In genomic region chr20:5844063-5844681, GRCh38 we compare ENCODE assay signal across 8 cellular contexts.
DNase-seq lines count a peak whose midpoint lies in the region; ATAC-seq and TF ChIP-seq lines count a peak whose summit lies in the region.

No MANE protein-coding gene starts in this region.

- POLR2A ChIA-PET in CD8-positive, alpha-beta T cell (lab: Charles Lee): no interaction called here
- POLR2A ChIA-PET in SK-N-SH (lab: Yijun Ruan, JAX): no interaction called here

- peaks cover 8% of the 10 kb centered on the region for H3K4me1 ChIP-seq in CD8-positive, alpha-beta T cell (ENCODE audit: insufficient read depth, low read length)
- peaks cover 10 to 25% of the 10 kb centered on the region in 2 experiments; a peak in 3 of 4 replicates for H3K4me1 ChIP-seq in SK-N-SH (ENCODE audit: control insufficient read depth in 1 of 2, insufficient read depth in 2 of 2, low read depth in 1 of 2, low read length in 1 of 2)

- H3K79me2 ChIP-seq in SK-N-SH (ENCODE audit: insufficient read depth): no peaks in the 10 kb centered on the region

- peak; percentile 34 to 47; a peak in 1 of 4 replicates for TF ChIP-seq EP300 in SK-N-SH (IDR thresholded peaks at IDR 0.05; ENCODE audit: borderline replicate concordance in 1 of 2, low read depth in 1 of 2, low read length in 1 of 2)

- H3K9ac ChIP-seq in SK-N-SH: no peak overlapping the region

- no peaks in the 10 kb centered on the region for H3K9me2 ChIP-seq in SK-N-SH

- H3K4me1 Mint-ChIP-seq in CD8-positive, alpha-beta T cell (ENCODE audit: low read depth): peaks cover 36% of the 10 kb centered on the region
- H3K4me1 Mint-ChIP-seq in activated naive CD8-positive, alpha-beta T cell treated with anti-CD3 and anti-CD28 coated beads for 36 hours: peaks cover 50% of the 10 kb centered on the region
- H3K4me1 Mint-ChIP-seq in CD14-positive monocyte: peaks cover 6% of the 10 kb centered on the region

- H4K20me1 ChIP-seq in SK-N-SH (ENCODE audit: insufficient read depth): no peaks in the 10 kb centered on the region; the same call in 1 of the 2 replicates

- H3K27ac Mint-ChIP-seq in CD8-positive, alpha-beta T cell: no peak overlapping the region
- peak overlapping the region; percentile 80 for H3K27ac Mint-ChIP-seq in activated naive CD8-positive, alpha-beta T cell treated with anti-CD3 and anti-CD28 coated beads for 36 hours
- H3K27ac Mint-ChIP-seq in CD14-positive monocyte: no peak overlapping the region

- intact Hi-C loops in CD8-positive, alpha-beta T cell (cut with DNase I, micrococcal nuclease): no loop called here
- intact Hi-C loops in CD14-positive monocyte (cut with micrococcal nuclease) (no loop called here), Right ventricle myocardium superior (cut with DNase I) (no loop called here)

- H3K4me3 Mint-ChIP-seq in CD8-positive, alpha-beta T cell: no peak overlapping the region
- peak overlapping the region; percentile 29 for H3K4me3 Mint-ChIP-seq in activated naive CD8-positive, alpha-beta T cell treated with anti-CD3 and anti-CD28 coated beads for 36 hours
- no peak overlapping the region for H3K4me3 Mint-ChIP-seq in CD14-positive monocyte

- peaks cover 3% of the 10 kb centered on the region for H3K36me3 Mint-ChIP-seq in CD8-positive, alpha-beta T cell
- peaks cover 12% of the 10 kb centered on the region for H3K36me3 Mint-ChIP-seq in activated naive CD8-positive, alpha-beta T cell treated with anti-CD3 and anti-CD28 coated beads for 36 hours
- no peaks in the 10 kb centered on the region for H3K36me3 Mint-ChIP-seq in CD14-positive monocyte

- TF ChIP-seq CTCF in CD8-positive, alpha-beta T cell (IDR thresholded peaks at IDR 0.05): no peak
- TF ChIP-seq CTCF in SK-N-SH (IDR thresholded peaks at IDR 0.05) (no peak), CD14-positive monocyte (IDR thresholded peaks at IDR 0.05) (no peak)

- no peaks in the 10 kb centered on the region for H3K27me3 ChIP-seq in CD8-positive, alpha-beta T cell (ENCODE audit: insufficient read depth, low read length)
- H3K27me3 ChIP-seq in SK-N-SH (ENCODE audit: insufficient read depth): no peaks in the 10 kb centered on the region

- no peak overlapping the region for H3K4me3 ChIP-seq in CD8-positive, alpha-beta T cell (ENCODE audit: low read depth, low read length)
- H3K4me3 ChIP-seq in SK-N-SH (ENCODE audit: low read depth in 2 of 2, low read length in 1 of 2): no peak overlapping the region

- H3K4me2 ChIP-seq in SK-N-SH: peak overlapping the region; percentile 58; the same call in 1 of the 2 replicates

- H3F3A ChIP-seq in SK-N-SH (replicated peaks; ENCODE audit: insufficient read depth): peaks cover 8% of the 10 kb centered on the region

- WGBS in SK-N-SH (ENCODE audit: low lambda C conversion rate): 9% methylated on average over 2 of the region's 2 CpGs

- peak; percentile 76 for ATAC-seq in CD8-positive, alpha-beta T cell
- peak; percentile 71 for ATAC-seq in GM19397 (IDR thresholded peaks at IDR 0.05; ENCODE audit: unreplicated experiment)
- peak; percentile 76 for ATAC-seq in HG03439 (IDR thresholded peaks at IDR 0.05; ENCODE audit: unreplicated experiment)
- no peak for ATAC-seq in Right ventricle myocardium superior (ENCODE audit: poor library complexity)

- H3K27ac ChIP-seq in CD8-positive, alpha-beta T cell (ENCODE audit: low read depth, low read length): no peak overlapping the region
- H3K27ac ChIP-seq in SK-N-SH (ENCODE audit: low read depth in 2 of 2, low read length in 1 of 2): peak overlapping the region; percentile 10 to 47; a peak in 3 of 4 replicates

- no peaks in the 10 kb centered on the region for H3K9me3 ChIP-seq in CD8-positive, alpha-beta T cell (ENCODE audit: low read length)
- no peaks in the 10 kb centered on the region for H3K9me3 ChIP-seq in SK-N-SH

- peak in 5 of 7 experiments; percentile 27 to 63 (median 37) for DNase-seq in CD8-positive, alpha-beta T cell
- DNase-seq in SK-N-SH (no peak), CD14-positive monocyte (ENCODE audit: low spot score) (no peak), Right ventricle myocardium superior (no peak)
- peak; percentile 83 for DNase-seq in activated naive CD8-positive, alpha-beta T cell treated with anti-CD3 and anti-CD28 coated beads for 36 hours
- peak; percentile 40 to 48 for DNase-seq in stimulated activated CD4-positive, alpha-beta T cell treated with anti-CD3 and anti-CD28 coated beads, Interleukin-2, amount 100 ng/mL, for 48 hours

- no peaks in the 10 kb centered on the region for H3K9me3 Mint-ChIP-seq in CD8-positive, alpha-beta T cell
- no peaks in the 10 kb centered on the region for H3K9me3 Mint-ChIP-seq in activated naive CD8-positive, alpha-beta T cell treated with anti-CD3 and anti-CD28 coated beads for 36 hours
- peaks cover 0 to 2% (median 0%) of the 10 kb centered on the region in 7 donors for H3K9me3 Mint-ChIP-seq in CD14-positive monocyte

- no peak for TF ChIP-seq RAD21 in SK-N-SH (IDR thresholded peaks at IDR 0.05; ENCODE audit: low read length)

- no peaks in the 10 kb centered on the region for H3K27me3 Mint-ChIP-seq in CD8-positive, alpha-beta T cell (ENCODE audit: low read depth)
- H3K27me3 Mint-ChIP-seq in activated naive CD8-positive, alpha-beta T cell treated with anti-CD3 and anti-CD28 coated beads for 36 hours: no peaks in the 10 kb centered on the region
- no peaks in the 10 kb centered on the region for H3K27me3 Mint-ChIP-seq in CD14-positive monocyte (ENCODE audit: low read depth in 3 of 3)

- CTCF ChIA-PET in CD8-positive, alpha-beta T cell (lab: Charles Lee): no interaction called here
- CTCF ChIA-PET in SK-N-SH (lab: Yijun Ruan, JAX): interaction anchor here (1.4 kb wide), 1 partner anchor 315 kb away, joined by 3 read pairs; no protein-coding TSS in a partner anchor

- no peaks in the 10 kb centered on the region for H3K36me3 ChIP-seq in CD8-positive, alpha-beta T cell (ENCODE audit: insufficient read depth, low read length)
- H3K36me3 ChIP-seq in SK-N-SH (replicated peaks in 1 of 2; ENCODE audit: control insufficient read depth in 1 of 2, insufficient read depth in 2 of 2, low read length in 1 of 2): no peaks in the 10 kb centered on the region

- no peak overlapping the region for H2AFZ ChIP-seq in SK-N-SH (ENCODE audit: low read depth)

TF ChIP-seq in SK-N-SH, 30 proteins besides CTCF, POLR2A, EP300 and RAD21:
- peak; percentile 88 for TF ChIP-seq TCF12 (IDR thresholded peaks at IDR 0.05)
- peak; percentile 30; the same call in 1 of the 2 replicates for TF ChIP-seq TEAD4 (IDR thresholded peaks at IDR 0.05; ENCODE audit: borderline replicate concordance, insufficient read depth)
- peak; percentile 52 for TF ChIP-seq JUND (IDR thresholded peaks at IDR 0.05)
- TF ChIP-seq MXI1 (IDR thresholded peaks at IDR 0.05; ENCODE audit: low read depth, low read length): no peak
- no peak for TF ChIP-seq USF1 (IDR thresholded peaks at IDR 0.05; ENCODE audit: borderline replicate concordance, low read depth)
- TF ChIP-seq IRF3 (IDR thresholded peaks at IDR 0.05; ENCODE audit: low read depth, low read length): no peak
- peak; percentile 51; the same call in 1 of the 2 replicates for TF ChIP-seq MAX (IDR thresholded peaks at IDR 0.05; ENCODE audit: low read depth)
- peak; percentile 81 for TF ChIP-seq PBX3 (IDR thresholded peaks at IDR 0.05)
- TF ChIP-seq FOSL2 (IDR thresholded peaks at IDR 0.05; ENCODE audit: borderline replicate concordance, low read depth): peak; percentile 50; the same call in 1 of the 2 replicates
- no peak for TF ChIP-seq GATA2 (CRISPR knock-in tag; IDR thresholded peaks at IDR 0.05)
- TF ChIP-seq NFIC (IDR thresholded peaks at IDR 0.05; ENCODE audit: borderline replicate concordance): peak; percentile 37; the same call in 1 of the 2 replicates

Comparison
In these comparisons a context has a peak if more than half of its experiments do, and no peak if none do; other contexts are left out.
1. DNase-seq: peak in CD8-positive, alpha-beta T cell (5 of 7), activated naive CD8-positive, alpha-beta T cell treated with anti-CD3 and anti-CD28 coated beads for 36 hours (single experiment) and stimulated activated CD4-positive, alpha-beta T cell treated with anti-CD3 and anti-CD28 coated beads, Interleukin-2, amount 100 ng/mL, for 48 hours (2 of 2); none in SK-N-SH (single experiment), CD14-positive monocyte (single experiment) and Right ventricle myocardium superior (single experiment).